ENCODE assay signal across 19 cellular contexts in the genomic region with DNA sequence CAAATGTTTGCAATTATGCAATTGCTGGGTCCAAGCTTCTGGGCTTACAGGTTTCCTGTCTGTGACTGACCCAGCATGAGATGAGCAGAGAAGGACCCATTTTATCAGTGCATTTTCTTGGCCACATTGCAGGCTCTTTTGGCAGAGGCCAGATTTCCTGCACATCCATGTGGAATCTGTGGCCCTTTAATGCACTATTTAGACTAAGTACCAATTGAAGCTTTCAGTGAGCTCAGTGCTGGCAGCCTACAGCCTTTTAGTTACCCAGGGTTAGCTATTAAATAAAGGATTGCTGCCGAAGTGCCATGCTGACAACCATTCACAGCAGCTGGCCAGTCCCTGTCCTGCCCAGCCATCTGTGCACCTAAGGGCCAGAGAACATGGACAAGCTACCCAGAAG.
DNase-seq lines count a peak whose midpoint lies in the region; ATAC-seq and TF ChIP-seq lines count a peak whose summit lies in the region.
"Had no signal": no experiment of that assay in that cellular context is flagged by ENCODE, and none has a peak within 500 bp of the region (broad histone marks: within the 10 kb centered on the region; RNA-seq: fewer than 3 reads in every experiment).

No MANE protein-coding gene starts in this region.

- H3K27me3 Mint-ChIP-seq in mesothelial cell of epicardium (ENCODE audit: low read depth), result no peaks in the 10 kb centered on the region

- H3K36me3 Mint-ChIP-seq in mesothelial cell of epicardium, result peaks cover 6% of the 10 kb centered on the region
- H3K36me3 Mint-ChIP-seq: CD4-positive, alpha-beta memory T cell had no signal

- H3K27me3 ChIP-seq in vagina (no peaks in the 10 kb centered on the region), right atrium auricular region (no peaks in the 10 kb centered on the region)
- H3K27me3 ChIP-seq: BE2C had no signal

- H3K27ac Mint-ChIP-seq in mesothelial cell of epicardium, result no peak overlapping the region
- H3K27ac Mint-ChIP-seq: CD4-positive, alpha-beta memory T cell; HFFc6 had no signal

- TF ChIP-seq CTCF in AG10803 (conservative IDR thresholded peaks at IDR 0.05; ENCODE audit: low read length) (no peak), vagina (IDR thresholded peaks at IDR 0.05) (no peak), mesothelial cell of epicardium (IDR thresholded peaks at IDR 0.05; ENCODE audit: unreplicated experiment) (no peak), right atrium auricular region (IDR thresholded peaks at IDR 0.05) (no peak)

- intact Hi-C loops in vagina (cut with DNase I), result no loop called here

- H3K27ac ChIP-seq in vagina (no peak overlapping the region), right atrium auricular region (no peak overlapping the region)
- H3K27ac ChIP-seq: C4-2B had no signal

- TF ChIP-seq POLR2A in vagina (IDR thresholded peaks at IDR 0.05), result no peak

- no peaks in the 10 kb centered on the region for H3K4me1 Mint-ChIP-seq in mesothelial cell of epicardium
- H3K4me1 Mint-ChIP-seq: CD4-positive, alpha-beta memory T cell had no signal

- DNase-seq in AG10803 (ENCODE audit: low read depth) (peak; percentile 5), NCI-H446 (lab: John Stamatoyannopoulos, UW) (peak; percentile 35 to 76), cerebellum (ENCODE audit: low spot score) (peak; percentile 38), vagina (ENCODE audit: extremely low spot score in 2 of 2) (peak; percentile 22 to 44), mesothelial cell of epicardium (ENCODE audit: low spot score in 2 of 2, unreplicated experiment in 2 of 2) (no peak), right atrium auricular region (ENCODE audit: low spot score) (no peak)
- DNase-seq: ACHN; BE2C; CD4-positive, alpha-beta memory T cell; DMS153; DMS79 treated with DMSO at 0.1 percent for 48 hours; EL; GDM1; HCEC 1CT; HFFc6; IMR-90; KG1 had no signal

- no peaks in the 10 kb centered on the region for H3K36me3 ChIP-seq in vagina
- no peaks in the 10 kb centered on the region for H3K36me3 ChIP-seq in right atrium auricular region
- H3K36me3 ChIP-seq: BE2C had no signal

- H3K9me3 ChIP-seq in vagina (no peaks in the 10 kb centered on the region), right atrium auricular region (no peaks in the 10 kb centered on the region)
- H3K9me3 ChIP-seq: BE2C had no signal

- no peak overlapping the region for H3K4me3 Mint-ChIP-seq in mesothelial cell of epicardium
- H3K4me3 Mint-ChIP-seq: CD4-positive, alpha-beta memory T cell; HFFc6 had no signal

- no peak overlapping the region for H3K4me3 ChIP-seq in AG10803 (ENCODE audit: low read length)
- no peak overlapping the region for H3K4me3 ChIP-seq in vagina
- no peak overlapping the region for H3K4me3 ChIP-seq in right atrium auricular region

- peaks cover 79% of the 10 kb centered on the region for H3K9me3 Mint-ChIP-seq in mesothelial cell of epicardium

- H3K4me1 ChIP-seq in vagina (no peaks in the 10 kb centered on the region), right atrium auricular region (no peaks in the 10 kb centered on the region)
- H3K4me1 ChIP-seq: BE2C had no signal

- no peak for ATAC-seq in HG02981 (IDR thresholded peaks at IDR 0.05; ENCODE audit: unreplicated experiment)

Comparison
In these comparisons a context has a peak if more than half of its experiments do, and no peak if none do; other contexts are left out.
1. DNase-seq: peak in AG10803 (single experiment), NCI-H446 (2 of 2), cerebellum (single experiment) and vagina (2 of 2); none in mesothelial cell of epicardium (0 of 2) and right atrium auricular region (single experiment).